In genomic region chr10:119657725-119658124, GRCh38 we compare ENCODE assay signal across 9 cellular contexts. TPM values are rescaled to one million over a fixed set of nuclear protein-coding genes. Genes with fewer than 3 reads are reported as not detected.
DNase-seq lines count a peak whose midpoint lies in the region; ATAC-seq, FAIRE-seq and TF ChIP-seq lines count a peak whose summit lies in the region.
"Had no signal": no experiment of that assay in that cellular context is flagged by ENCODE, and none has a peak within 500 bp of the region (broad histone marks: within the 10 kb centered on the region; RNA-seq: fewer than 3 reads in every experiment).

No MANE protein-coding gene starts in this region.

- no peak for TF ChIP-seq POLR2A in H54 (IDR thresholded peaks at IDR 0.05; ENCODE audit: low read depth, low read length)

- FAIRE-seq in H54 (lab: Jason Lieb, UNC), result no peak

- TF ChIP-seq RAD21 in liver (IDR thresholded peaks at IDR 0.05), result no peak

- WGBS in mammary epithelial cell (ENCODE audit: low coverage, missing lambda C conversion rate), result 13% methylated on average over 7 of the region's 7 CpGs
- WGBS in liver, result 61% methylated on average over 7 of the region's 7 CpGs

- H3K27me3 ChIP-seq in mammary epithelial cell (ENCODE audit: insufficient read depth, low read length) (no peaks in the 10 kb centered on the region), liver (ENCODE audit: control insufficient read depth in 4 of 4, insufficient read depth in 4 of 4, low read length in 3 of 4) (no peaks in the 10 kb centered on the region)
- no peaks in the 10 kb centered on the region for H3K27me3 ChIP-seq in CD4-positive, alpha-beta memory T cell (ENCODE audit: insufficient read depth, low read length)
- H3K27me3 ChIP-seq: colonic mucosa had no signal

- H3K4me3 Mint-ChIP-seq in CD4-positive, alpha-beta memory T cell, result no peak overlapping the region

- H3K27ac ChIP-seq in mammary epithelial cell (ENCODE audit: insufficient read depth, low read depth, low read length) (peak overlapping the region; percentile 56), liver (ENCODE audit: low read depth in 1 of 2, low read length in 2 of 2) (peak overlapping the region; percentile 5 to 66), substantia nigra (ENCODE audit: low read depth, low read length, poor library complexity, severe bottlenecking) (no peak overlapping the region)
- H3K27ac ChIP-seq in CD4-positive, alpha-beta memory T cell (ENCODE audit: low read depth, low read length), result no peak overlapping the region
- H3K27ac ChIP-seq: colonic mucosa had no signal

- H3K36me3 ChIP-seq in mammary epithelial cell (ENCODE audit: insufficient read depth, low read length), result peaks cover 12% of the 10 kb centered on the region
- H3K36me3 ChIP-seq in liver (ENCODE audit: control insufficient read depth in 4 of 4, insufficient read depth in 3 of 4, low read depth in 1 of 4, low read length in 3 of 4), result peaks cover 0 to 11% (median 0%) of the 10 kb centered on the region in 4 donors
- H3K36me3 ChIP-seq in CD4-positive, alpha-beta memory T cell (ENCODE audit: insufficient read depth, low read length), result peaks cover 13% of the 10 kb centered on the region
- H3K36me3 ChIP-seq: colonic mucosa had no signal

- H3K27me3 Mint-ChIP-seq in CD4-positive, alpha-beta memory T cell, result no peaks in the 10 kb centered on the region

- no peak for DNase-seq in LNCaP clone FGC (ENCODE audit: low read depth)
- DNase-seq in mammary epithelial cell, result no peak
- DNase-seq in substantia nigra (lab: John Stamatoyannopoulos, UW), result peak in 25 of 49 donors; percentile 9 to 60 (median 40)
- DNase-seq in NCI-H1694 treated with DMSO at 0.1 percent for 48 hours (lab: John Stamatoyannopoulos, UW), result no peak
- no peak for DNase-seq in CD4-positive, alpha-beta memory T cell
- no peak for DNase-seq in H54 (ENCODE audit: insufficient read length, low spot score)

- dilution Hi-C loops in mammary epithelial cell (cut with HindIII; ENCODE audit: low sequenced_read_pairs), result loop anchor here (5.0 kb wide), 1 partner anchor 90 kb away; no protein-coding TSS in a partner anchor

- ATAC-seq in GM21381 (IDR thresholded peaks at IDR 0.05; ENCODE audit: unreplicated experiment), result no peak

- in situ Hi-C loops in mammary epithelial cell (cut with MboI; ENCODE audit: low sequenced_read_pairs in 2 of 2), result loop anchor here in 1 of 2 donors (10.0 kb wide), 1 partner anchor 53 kb away; no protein-coding TSS in a partner anchor

- CTCF ChIA-PET in mammary epithelial cell (lab: Charles Lee; ENCODE audit: low non-redundant PET), result no interaction called here
- CTCF ChIA-PET in CD4-positive, alpha-beta memory T cell (lab: Charles Lee; ENCODE audit: partially characterized antibody), result interaction anchor here (0.7 kb wide), 1 partner anchor 55 kb away, joined by 3 read pairs; no protein-coding TSS in a partner anchor

- peak overlapping the region; percentile 81 for H3K4me2 ChIP-seq in mammary epithelial cell (ENCODE audit: insufficient read depth, low read depth, low read length)

- no TSS peak for BruUV-seq in mammary epithelial cell (replicated peaks; lab: Mats Ljungman, UMichigan)

- peaks cover 8 to 22% of the 10 kb centered on the region in 2 donors for H3K36me3 Mint-ChIP-seq in CD4-positive, alpha-beta memory T cell

- peaks cover 44 to 85% (median 62%) of the 10 kb centered on the region in 4 donors for H3K4me1 Mint-ChIP-seq in CD4-positive, alpha-beta memory T cell

- POLR2A ChIA-PET in CD4-positive, alpha-beta memory T cell (lab: Charles Lee; ENCODE audit: partially characterized antibody), result interaction anchor here (1.5 kb wide), 1 partner anchor 115 kb away, joined by 3 read pairs; the partner anchor contains the start of gene RGS10

- H4K20me1 ChIP-seq in mammary epithelial cell (ENCODE audit: insufficient read depth, low read length), result peaks cover 2% of the 10 kb centered on the region

- no peak overlapping the region for H2AFZ ChIP-seq in mammary epithelial cell (ENCODE audit: low read depth, low read length)

- no peaks in the 10 kb centered on the region for H3K9me3 Mint-ChIP-seq in CD4-positive, alpha-beta memory T cell

- peak overlapping the region in 1 of 7 donors; percentile 41 for H3K27ac Mint-ChIP-seq in CD4-positive, alpha-beta memory T cell

- peaks cover 100% of the 10 kb centered on the region for H3K79me2 ChIP-seq in mammary epithelial cell (ENCODE audit: insufficient read depth, low read length)

- peak overlapping the region; percentile 9 for H3K9ac ChIP-seq in mammary epithelial cell (ENCODE audit: insufficient read depth, low read length)
- no peak overlapping the region for H3K9ac ChIP-seq in liver (ENCODE audit: low read depth in 1 of 2, low read length in 2 of 2)

- H3K4me1 ChIP-seq in mammary epithelial cell (ENCODE audit: insufficient read depth, low read length) (peaks cover 68% of the 10 kb centered on the region), liver (ENCODE audit: control insufficient read depth in 4 of 4, insufficient read depth in 4 of 4, low read length in 3 of 4) (peaks cover 8 to 32% (median 18%) of the 10 kb centered on the region in 4 donors)
- peaks cover 71% of the 10 kb centered on the region for H3K4me1 ChIP-seq in CD4-positive, alpha-beta memory T cell (ENCODE audit: insufficient read depth, low read length)
- H3K4me1 ChIP-seq: colonic mucosa had no signal

- H3K4me3 ChIP-seq in LNCaP clone FGC (ENCODE audit: low read depth, low read length), result 0 out of 2 replicates have a peak overlapping the region, but pooled peaks have one; percentile 7
- no peak overlapping the region for H3K4me3 ChIP-seq in mammary epithelial cell (replicated peaks in 1 of 3; ENCODE audit: insufficient read depth in 1 of 3, low read depth in 2 of 3, low read length in 3 of 3)
- H3K4me3 ChIP-seq in liver (ENCODE audit: low read depth in 1 of 3, low read length in 3 of 3), result no peak overlapping the region
- H3K4me3 ChIP-seq in CD4-positive, alpha-beta memory T cell (ENCODE audit: low read length in 2 of 2), result no peak overlapping the region
- H3K4me3 ChIP-seq: colonic mucosa had no signal

- H3K9me3 ChIP-seq in mammary epithelial cell (replicated peaks; ENCODE audit: insufficient read depth, low read length) (no peaks in the 10 kb centered on the region), liver (ENCODE audit: control insufficient read depth in 4 of 4, low read length in 3 of 4) (no peaks in the 10 kb centered on the region)
- no peaks in the 10 kb centered on the region for H3K9me3 ChIP-seq in CD4-positive, alpha-beta memory T cell (ENCODE audit: control insufficient read depth in 1 of 2, low read length in 2 of 2)
- H3K9me3 ChIP-seq: colonic mucosa had no signal

- TF ChIP-seq CTCF in LNCaP clone FGC (IDR thresholded peaks at IDR 0.05; ENCODE audit: control insufficient read depth, extremely low read depth, insufficient read depth) (no peak), mammary epithelial cell (conservative IDR thresholded peaks at IDR 0.05 in 1 of 2, IDR thresholded peaks at IDR 0.05 in 1 of 2; ENCODE audit: extremely low read depth in 1 of 2, insufficient read depth in 1 of 2, low read depth in 1 of 2, low read length in 2 of 2) (no peak), liver (IDR thresholded peaks at IDR 0.05; ENCODE audit: low read depth, low read length, missing input control) (no peak)

- intact Hi-C loops in mammary epithelial cell (cut with micrococcal nuclease), result loop anchor here (1.0 to 10.0 kb wide), 2 partner anchors 10 to 847 kb away; no protein-coding TSS in a partner anchor
- intact Hi-C loops in CD4-positive, alpha-beta memory T cell (cut with micrococcal nuclease), result no loop called here

TF ChIP-seq in liver, 16 proteins besides CTCF, POLR2A, EP300 and RAD21 (continues in another document):
- TF ChIP-seq ATF3 (IDR thresholded peaks at IDR 0.05) (no peak), HNF4G (IDR thresholded peaks at IDR 0.05) (no peak), SP1 (IDR thresholded peaks at IDR 0.05) (no peak), FOXA2 (IDR thresholded peaks at IDR 0.05) (no peak), EGR1 (IDR thresholded peaks at IDR 0.05; ENCODE audit: low read depth in 2 of 2) (no peak), ZBTB33 (IDR thresholded peaks at IDR 0.05) (no peak), RXRA (IDR thresholded peaks at IDR 0.05) (no peak)

RNA-seq across cellular contexts. Expression of gene BAG3, which starts 6.5 kb away (rescaled TPM):
- total RNA-seq in mammary epithelial cell, result 100 to 1,000 TPM in 1 of 2 donors, 10 to 100 TPM in 1; 41.0 to 117 TPM
- polyA plus RNA-seq in mammary epithelial cell, result 43.5 TPM
- 89.4 TPM for polyA minus RNA-seq in mammary epithelial cell
- total RNA-seq in liver, result 1 to 10 TPM; 2.2 to 6.0 TPM
- 10 to 100 TPM in 1 of 2 donors, 1 to 10 TPM in 1; 6.6 to 15.1 TPM for polyA plus RNA-seq in liver
- total RNA-seq in CD4-positive, alpha-beta memory T cell, result 10 to 100 TPM; 20.8 to 21.6 TPM
- polyA plus RNA-seq in CD4-positive, alpha-beta memory T cell, result 10 to 100 TPM in 1 of 2 donors, 1 to 10 TPM in 1; 8.5 to 27.3 TPM

Comparison
In these comparisons a context has a peak if more than half of its experiments do, and no peak if none do; other contexts are left out.
1. DNase-seq: peak in substantia nigra (25 of 49); none in LNCaP clone FGC (single experiment), mammary epithelial cell (single experiment), NCI-H1694 treated with DMSO at 0.1 percent for 48 hours (single experiment), CD4-positive, alpha-beta memory T cell (0 of 5) and H54 (single experiment).
2. H3K27ac ChIP-seq: peak in mammary epithelial cell (single experiment) and liver (2 of 2); none in substantia nigra (single experiment) and CD4-positive, alpha-beta memory T cell (single experiment).